8 cellular contexts compared by ENCODE assay signal in genomic region chr11:63839508-63840355, GRCh38. TPM values are rescaled to one million over a fixed set of nuclear protein-coding genes. Genes with fewer than 3 reads are reported as not detected.
DNase-seq lines count a peak whose midpoint lies in the region; TF ChIP-seq lines count a peak whose summit lies in the region.

No MANE protein-coding gene starts in this region.

- H3K9ac ChIP-seq in HUES64 (ENCODE audit: low read depth, low read length), result peak overlapping the region; percentile 86

- H3K4me3 ChIP-seq in HUES64 (ENCODE audit: low read length) (peak overlapping the region; percentile 93), epithelial cell of esophagus (ENCODE audit: low read length) (peak overlapping the region; percentile 96)

- 1% methylated on average over 40 of the region's 40 CpGs for WGBS in HUES64

- no peaks in the 10 kb centered on the region for H3K27me3 Mint-ChIP-seq in nephron (ENCODE audit: low read depth)

- no peaks in the 10 kb centered on the region for H3K9me3 ChIP-seq in HUES64 (ENCODE audit: insufficient read depth, low read depth, low read length)

- H3K27ac ChIP-seq in HUES64 (ENCODE audit: low read depth, low read length), result peak overlapping the region; percentile 82; the same call in 1 of the 2 replicates

- peaks cover 36% of the 10 kb centered on the region for H3K4me1 Mint-ChIP-seq in nephron

- no peaks in the 10 kb centered on the region for H3K9me3 Mint-ChIP-seq in nephron

- TF ChIP-seq CTCF in epithelial cell of esophagus (IDR thresholded peaks at IDR 0.05; ENCODE audit: insufficient read depth, low read depth, low read length, missing control alignments), result no peak
- TF ChIP-seq CTCF in nephron (IDR thresholded peaks at IDR 0.05; ENCODE audit: unreplicated experiment in 3 of 3), result no peak

- 0 out of 2 replicates have a peak, but pooled peaks cover 4% of the 10 kb centered on the region for H3K36me3 ChIP-seq in HUES64 (ENCODE audit: insufficient read depth, low read length)

- H3K27ac Mint-ChIP-seq in nephron, result peak overlapping the region; percentile 17 to 60 (median 32)

- peaks cover 43% of the 10 kb centered on the region for H3K4me1 ChIP-seq in HUES64 (ENCODE audit: insufficient read depth, low read length)

- H3K4me3 Mint-ChIP-seq in nephron, result peak overlapping the region; percentile 87 to 94 (median 87)

- peaks cover 14% of the 10 kb centered on the region for H3K36me3 Mint-ChIP-seq in nephron (ENCODE audit: low read depth)

- no peaks in the 10 kb centered on the region for H3K27me3 ChIP-seq in HUES64 (ENCODE audit: insufficient read depth, low read length)

- DNase-seq in NCI-H345 (lab: John Stamatoyannopoulos, UW) (peak; percentile 18), NCI-H345 treated with DMSO at 0.1 percent for 48 hours (lab: John Stamatoyannopoulos, UW; ENCODE audit: unreplicated experiment) (no peak), epithelial cell of esophagus (ENCODE audit: low read depth) (no peak), AG20443 (ENCODE audit: low spot score) (no peak), COLO829 (ENCODE audit: low spot score) (no peak)
- peak; percentile 23 to 25 for DNase-seq in activated CD4-positive, alpha-beta T cell treated with anti-CD3 and anti-CD28 coated beads for 4 hours

RNA-seq across cellular contexts. Expression of gene MARK2, which starts 0.8 kb away (rescaled TPM):
- 25.6 TPM for polyA plus RNA-seq in HUES64 (2013, experiment 1 of 2)
- polyA plus RNA-seq in HUES64 (2013, experiment 2 of 2), result 25.6 TPM

RNA-seq across cellular contexts. Expression of gene SPINDOC, which starts 26.5 kb away (rescaled TPM):
- polyA plus RNA-seq in HUES64 (2013, experiment 1 of 2), result 55.0 TPM
- 61.0 TPM for polyA plus RNA-seq in HUES64 (2013, experiment 2 of 2)

Comparison
In these comparisons a context has a peak if more than half of its experiments do, and no peak if none do; other contexts are left out.
1. DNase-seq: peak in NCI-H345 (single experiment) and activated CD4-positive, alpha-beta T cell treated with anti-CD3 and anti-CD28 coated beads for 4 hours (2 of 2); none in NCI-H345 treated with DMSO at 0.1 percent for 48 hours (single experiment), epithelial cell of esophagus (single experiment), AG20443 (single experiment) and COLO829 (single experiment).